Comparison of ENCODE assay signal across 8 cellular contexts in genomic region chr19:49512970-49513745, GRCh38. TPM values are rescaled to one million over a fixed set of nuclear protein-coding genes. Genes with fewer than 3 reads are reported as not detected.
A peak's percentile ranks its signal among the peaks of the same experiment; 100 is the strongest.
DNase-seq lines count a peak whose midpoint lies in the region; ATAC-seq and TF ChIP-seq lines count a peak whose summit lies in the region.

No MANE protein-coding gene starts in this region.

- H3K9me3 Mint-ChIP-seq in CD4-positive, CD25-positive, alpha-beta regulatory T cell: no peaks in the 10 kb centered on the region
- no peaks in the 10 kb centered on the region for H3K9me3 Mint-ChIP-seq in nephron

- peaks cover 32% of the 10 kb centered on the region for H3K4me1 ChIP-seq in CD4-positive, CD25-positive, alpha-beta regulatory T cell (ENCODE audit: control insufficient read depth, insufficient read depth, low read length, poor library complexity, severe bottlenecking)
- peaks cover 17 to 50% (median 45%) of the 10 kb centered on the region in 4 donors for H3K4me1 ChIP-seq in esophagus muscularis mucosa

- peak overlapping the region; percentile 35 to 90 (median 71) for H3K27ac Mint-ChIP-seq in CD4-positive, CD25-positive, alpha-beta regulatory T cell
- H3K27ac Mint-ChIP-seq in nephron: peak overlapping the region; percentile 97 to 99 (median 98)

- H3K36me3 ChIP-seq in CD4-positive, CD25-positive, alpha-beta regulatory T cell (ENCODE audit: control insufficient read depth, insufficient read depth, low read length): no peaks in the 10 kb centered on the region
- peaks cover 0 to 29% (median 2%) of the 10 kb centered on the region in 4 donors for H3K36me3 ChIP-seq in esophagus muscularis mucosa

- TF ChIP-seq POLR2A in esophagus muscularis mucosa (IDR thresholded peaks at IDR 0.05; ENCODE audit: low read depth): no peak

- TF ChIP-seq EP300 in esophagus muscularis mucosa (IDR thresholded peaks at IDR 0.05): no peak

- H3K27ac ChIP-seq in CD4-positive, CD25-positive, alpha-beta regulatory T cell (ENCODE audit: insufficient read depth, low read length, poor library complexity, severe bottlenecking): peak overlapping the region; percentile 55
- peak overlapping the region; percentile 86 to 93 (median 90) for H3K27ac ChIP-seq in esophagus muscularis mucosa (replicated peaks in 1 of 4)

- WGBS in esophagus muscularis mucosa: 0% methylated on average over 20 of the region's 50 CpGs

- H3K27me3 ChIP-seq in CD4-positive, CD25-positive, alpha-beta regulatory T cell (ENCODE audit: control insufficient read depth, insufficient read depth, low read length): no peaks in the 10 kb centered on the region
- H3K27me3 ChIP-seq in esophagus muscularis mucosa: no peaks in the 10 kb centered on the region

- H3K4me3 ChIP-seq in CD4-positive, CD25-positive, alpha-beta regulatory T cell (ENCODE audit: low read depth, low read length): no peak overlapping the region
- H3K4me3 ChIP-seq in WI38 (ENCODE audit: low read depth, low read length) (peak overlapping the region; percentile 50), esophagus muscularis mucosa (peak overlapping the region; percentile 64 to 96 (median 72))

- H3K27me3 Mint-ChIP-seq in CD4-positive, CD25-positive, alpha-beta regulatory T cell: no peaks in the 10 kb centered on the region
- H3K27me3 Mint-ChIP-seq in nephron (ENCODE audit: low read depth): no peaks in the 10 kb centered on the region

- no peak for TF ChIP-seq CTCF in WI38 (IDR thresholded peaks at IDR 0.05; ENCODE audit: low read depth, low read length)
- no peak for TF ChIP-seq CTCF in esophagus muscularis mucosa (IDR thresholded peaks at IDR 0.05)
- TF ChIP-seq CTCF in nephron (IDR thresholded peaks at IDR 0.05; ENCODE audit: unreplicated experiment in 3 of 3): no peak

- intact Hi-C loops in esophagus muscularis mucosa (cut with DNase I): no loop called here

- H3K9me3 ChIP-seq in CD4-positive, CD25-positive, alpha-beta regulatory T cell (ENCODE audit: control insufficient read depth in 2 of 2, low read length in 2 of 2): no peaks in the 10 kb centered on the region
- no peaks in the 10 kb centered on the region for H3K9me3 ChIP-seq in esophagus muscularis mucosa

- H3K4me3 Mint-ChIP-seq in CD4-positive, CD25-positive, alpha-beta regulatory T cell: peak overlapping the region; percentile 85 to 91 (median 88)
- peak overlapping the region; percentile 93 to 96 (median 95) for H3K4me3 Mint-ChIP-seq in nephron

- H3K4me1 Mint-ChIP-seq in CD4-positive, CD25-positive, alpha-beta regulatory T cell: peaks cover 4 to 37% (median 15%) of the 10 kb centered on the region in 4 donors
- H3K4me1 Mint-ChIP-seq in nephron: peaks cover 20% of the 10 kb centered on the region

- peaks cover 6% of the 10 kb centered on the region for H3K36me3 Mint-ChIP-seq in CD4-positive, CD25-positive, alpha-beta regulatory T cell
- peaks cover 18% of the 10 kb centered on the region for H3K36me3 Mint-ChIP-seq in nephron (ENCODE audit: low read depth)

- DNase-seq in CD4-positive, CD25-positive, alpha-beta regulatory T cell: peak in 1 of 3 donors; percentile 40
- DNase-seq in HuH-7 (ENCODE audit: low spot score) (peak; percentile 88), esophagus muscularis mucosa (ENCODE audit: extremely low spot score) (no peak), ureter (ENCODE audit: low spot score) (no peak)

- peak; percentile 49 to 60 for ATAC-seq in CD4-positive, CD25-positive, alpha-beta regulatory T cell (ENCODE audit: low read depth in 2 of 2)
- ATAC-seq in GM21619 (IDR thresholded peaks at IDR 0.05; ENCODE audit: unreplicated experiment) (no peak), HG02870 (IDR thresholded peaks at IDR 0.05; ENCODE audit: unreplicated experiment) (no peak)

RNA-seq across cellular contexts. Expression of gene FCGRT, which starts 0.7 kb away (rescaled TPM):
- total RNA-seq in CD4-positive, CD25-positive, alpha-beta regulatory T cell: 23.3 TPM
- polyA plus RNA-seq in CD4-positive, CD25-positive, alpha-beta regulatory T cell: 10 to 100 TPM; 43.0 to 63.0 (median 49.8) TPM
- total RNA-seq in esophagus muscularis mucosa (100 to 1,000 TPM; 108 to 234 (median 170) TPM), ureter (106 TPM)

RNA-seq across cellular contexts. Expression of gene RCN3, which starts 14.6 kb away (rescaled TPM):
- 3.6 TPM for total RNA-seq in CD4-positive, CD25-positive, alpha-beta regulatory T cell
- 1 to 10 TPM; 1.5 to 5.5 (median 2.5) TPM for polyA plus RNA-seq in CD4-positive, CD25-positive, alpha-beta regulatory T cell
- total RNA-seq in esophagus muscularis mucosa (10 to 100 TPM in 3 of 4 donors, 1 to 10 TPM in 1; 9.8 to 22.4 (median 18.0) TPM), ureter (18.6 TPM)

RNA-seq across cellular contexts. Expression of gene RPS11, which starts 16.9 kb away (rescaled TPM):
- total RNA-seq in CD4-positive, CD25-positive, alpha-beta regulatory T cell: 2,000 TPM
- polyA plus RNA-seq in CD4-positive, CD25-positive, alpha-beta regulatory T cell: 1,000 to 10,000 TPM; 1,810 to 2,513 (median 2,330) TPM
- total RNA-seq in esophagus muscularis mucosa: 1,000 to 10,000 TPM; 1,719 to 5,089 (median 3,692) TPM
- total RNA-seq in ureter: 1,912 TPM

RNA-seq across cellular contexts. Expression of gene RPL13A, which starts 25.8 kb away (rescaled TPM):
- 3,622 TPM for total RNA-seq in CD4-positive, CD25-positive, alpha-beta regulatory T cell
- 1,000 to 10,000 TPM; 1,768 to 2,996 (median 2,546) TPM for polyA plus RNA-seq in CD4-positive, CD25-positive, alpha-beta regulatory T cell
- total RNA-seq in esophagus muscularis mucosa (1,000 to 10,000 TPM; 1,843 to 3,096 (median 2,688) TPM), ureter (3,508 TPM)

RNA-seq across cellular contexts. Expression of gene FLT3LG, which starts 39.1 kb away (rescaled TPM):
- 250 TPM for total RNA-seq in CD4-positive, CD25-positive, alpha-beta regulatory T cell
- 100 to 1,000 TPM; 103 to 154 (median 112) TPM for polyA plus RNA-seq in CD4-positive, CD25-positive, alpha-beta regulatory T cell
- total RNA-seq in esophagus muscularis mucosa (10 to 100 TPM in 2 of 4 donors, 1 to 10 TPM in 2; 5.5 to 11.5 (median 10.4) TPM), ureter (12.7 TPM)

Comparison
In these comparisons a context has a peak if more than half of its experiments do, and no peak if none do; other contexts are left out.
1. ATAC-seq: peak in CD4-positive, CD25-positive, alpha-beta regulatory T cell (2 of 2); none in GM21619 (single experiment) and HG02870 (single experiment).